8 cellular contexts compared by ENCODE assay signal in the genomic region with DNA sequence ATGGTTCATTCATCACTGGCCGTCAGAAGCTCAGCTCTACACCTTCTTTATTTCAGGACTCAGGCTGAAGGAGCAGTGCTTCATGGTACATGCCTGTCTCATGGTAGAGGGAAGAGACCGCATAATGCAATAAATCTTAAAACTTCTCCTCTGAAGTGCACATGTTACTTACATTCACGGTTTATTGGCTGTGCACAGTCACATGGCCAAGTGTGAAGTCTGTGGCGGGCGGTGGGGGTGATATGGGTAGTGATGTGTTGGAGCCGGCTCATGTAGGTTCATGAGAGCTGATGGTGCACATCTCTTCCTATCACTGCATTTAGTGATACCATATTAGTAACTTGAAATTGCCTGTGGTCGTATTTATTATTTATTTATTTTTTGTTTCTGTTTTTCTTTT.
"Had no signal": no experiment of that assay in that cellular context is flagged by ENCODE, and none has a peak within 500 bp of the region (broad histone marks: within the 10 kb centered on the region; RNA-seq: fewer than 3 reads in every experiment).

No MANE protein-coding gene starts in this region.

- DNase-seq: GM23248, GOT3, H7, HFFc6, KBM-7 had no signal

- ATAC-seq: HCT116 had no signal

- H3K9me3 ChIP-seq: HAP-1 had no signal

- H3K27ac ChIP-seq: GM23248, HL-60 had no signal

- H3K4me3 ChIP-seq: GM23248, HAP-1 had no signal
